In genomic region chr9:89400398-89401116, GRCh38 we compare ENCODE assay signal across 8 cellular contexts.
DNase-seq lines count a peak whose midpoint lies in the region; ATAC-seq and TF ChIP-seq lines count a peak whose summit lies in the region.

No MANE protein-coding gene starts in this region.

- H3K4me3 Mint-ChIP-seq in T-helper 2 cell treated with Interferon-gamma antibody and Interleukin-4, amounts not matched to agents 5 μg/mL and 100 μg/mL, for 36 hours, result no peak overlapping the region
- H3K4me3 Mint-ChIP-seq in type B pancreatic cell, result no peak overlapping the region

- no peaks in the 10 kb centered on the region for H3K27me3 ChIP-seq in neutrophil

- DNase-seq in T-helper 2 cell treated with Interferon-gamma antibody and Interleukin-4, amounts not matched to agents 5 μg/mL and 100 μg/mL, for 36 hours (ENCODE audit: low spot score), result no peak
- DNase-seq in T-helper 2 cell (no peak), OCI-M1 (lab: John Stamatoyannopoulos, UW) (peak; percentile 81), activated gamma-delta T cell treated with Interleukin-2 at 50 U/mL for 16 hours (no peak), RPMI8226 (no peak), type B pancreatic cell (ENCODE audit: extremely low spot score, unreplicated experiment) (no peak)

- peak; percentile 61 for ATAC-seq in HG02763 (IDR thresholded peaks at IDR 0.05; ENCODE audit: unreplicated experiment)

- H3K27me3 Mint-ChIP-seq in T-helper 2 cell treated with Interferon-gamma antibody and Interleukin-4, amounts not matched to agents 5 μg/mL and 100 μg/mL, for 36 hours (ENCODE audit: low read depth), result no peaks in the 10 kb centered on the region
- H3K27me3 Mint-ChIP-seq in type B pancreatic cell, result no peaks in the 10 kb centered on the region

- H3K9me3 Mint-ChIP-seq in T-helper 2 cell treated with Interferon-gamma antibody and Interleukin-4, amounts not matched to agents 5 μg/mL and 100 μg/mL, for 36 hours, result no peaks in the 10 kb centered on the region
- H3K9me3 Mint-ChIP-seq in type B pancreatic cell, result no peaks in the 10 kb centered on the region

- peaks cover 81% of the 10 kb centered on the region for H3K36me3 ChIP-seq in neutrophil

- no peak for TF ChIP-seq CTCF in neutrophil (IDR thresholded peaks at IDR 0.05)
- no peak for TF ChIP-seq CTCF in type B pancreatic cell (conservative IDR thresholded peaks at IDR 0.05)

- H3K36me3 Mint-ChIP-seq in T-helper 2 cell treated with Interferon-gamma antibody and Interleukin-4, amounts not matched to agents 5 μg/mL and 100 μg/mL, for 36 hours (ENCODE audit: low read depth), result peaks cover 90% of the 10 kb centered on the region
- H3K36me3 Mint-ChIP-seq in type B pancreatic cell, result peaks cover 15% of the 10 kb centered on the region

- peak overlapping the region; percentile 68 for H3K27ac Mint-ChIP-seq in T-helper 2 cell treated with Interferon-gamma antibody and Interleukin-4, amounts not matched to agents 5 μg/mL and 100 μg/mL, for 36 hours
- no peak overlapping the region for H3K27ac Mint-ChIP-seq in type B pancreatic cell

- H3K4me1 ChIP-seq in neutrophil (ENCODE audit: control insufficient read depth in 1 of 2, insufficient read depth in 1 of 2, low read depth in 1 of 2, low read length in 1 of 2), result peaks cover 56 to 60% of the 10 kb centered on the region in 2 experiments

- H3K27ac ChIP-seq in neutrophil, result peak overlapping the region; percentile 90

- H3K9me3 ChIP-seq in neutrophil, result no peaks in the 10 kb centered on the region

- peak overlapping the region; percentile 35 to 50 for H3K4me3 ChIP-seq in neutrophil (ENCODE audit: low read depth in 1 of 2, low read length in 1 of 2)

- H3K4me1 Mint-ChIP-seq in T-helper 2 cell treated with Interferon-gamma antibody and Interleukin-4, amounts not matched to agents 5 μg/mL and 100 μg/mL, for 36 hours (ENCODE audit: low read depth), result peaks cover 17% of the 10 kb centered on the region
- no peaks in the 10 kb centered on the region for H3K4me1 Mint-ChIP-seq in type B pancreatic cell (ENCODE audit: unreplicated experiment)
